22 cellular contexts compared by ENCODE assay signal in the genomic region with DNA sequence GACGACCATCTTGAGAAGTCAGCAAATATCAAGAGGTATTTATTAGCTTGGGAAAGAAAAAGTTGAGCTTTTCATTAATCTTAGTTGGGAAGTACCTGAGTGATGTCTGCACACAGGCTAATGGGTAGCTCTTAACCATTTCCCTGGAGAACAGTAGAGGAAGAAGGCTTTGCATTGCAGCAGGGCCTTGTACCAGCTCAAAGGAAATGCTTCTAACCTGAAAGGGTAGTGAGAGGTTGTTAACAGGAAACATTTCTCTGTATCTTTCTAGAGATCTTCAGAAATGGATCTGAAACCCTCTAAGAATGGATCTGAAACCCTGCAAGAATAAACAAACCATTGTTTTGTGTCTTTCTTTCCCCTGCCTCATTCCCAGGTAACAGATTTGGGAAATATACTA.
"Had no signal": no experiment of that assay in that cellular context is flagged by ENCODE, and none has a peak within 500 bp of the region (broad histone marks: within the 10 kb centered on the region; RNA-seq: fewer than 3 reads in every experiment).

No MANE protein-coding gene starts in this region.

- H3K27ac Mint-ChIP-seq: activated B cell treated with CpG ODN at 0.5 μM for 24 hours; activated CD4-positive, alpha-beta memory T cell treated with anti-CD3 and anti-CD28 coated beads for 36 hours; activated naive CD8-positive, alpha-beta T cell; naive B cell; stimulated activated effector memory CD8-positive, alpha-beta T cell treated with anti-CD3 and anti-CD28 coated beads, Interleukin-12 subunit alpha, Interleukin-12 subunit beta, amount 100 ng/mL, for 72 hours; type B pancreatic cell had no signal

- H3K4me1 ChIP-seq: psoas muscle, sigmoid colon, testis had no signal

- ATAC-seq: esophagus mucosa; heart right ventricle; mucosa of descending colon; psoas muscle; stimulated activated effector memory CD8-positive, alpha-beta T cell treated with anti-CD3 and anti-CD28 coated beads, Interleukin-12 subunit alpha, Interleukin-12 subunit beta, amount 100 ng/mL, for 72 hours had no signal

- H3K4me3 Mint-ChIP-seq: activated B cell treated with CpG ODN at 0.5 μM for 24 hours; activated CD4-positive, alpha-beta memory T cell treated with anti-CD3 and anti-CD28 coated beads for 36 hours; activated naive CD8-positive, alpha-beta T cell; naive B cell; neural crest cell; stimulated activated effector memory CD8-positive, alpha-beta T cell treated with anti-CD3 and anti-CD28 coated beads, Interleukin-12 subunit alpha, Interleukin-12 subunit beta, amount 100 ng/mL, for 72 hours; type B pancreatic cell had no signal

- DNase-seq: activated B cell treated with CpG ODN at 0.5 μM for 24 hours; activated CD4-positive, alpha-beta memory T cell treated with anti-CD3 and anti-CD28 coated beads for 36 hours; activated CD4-positive, alpha-beta T cell treated with anti-CD3 and anti-CD28 coated beads for 4 hours; activated T-cell treated with anti-CD3 and anti-CD28 coated beads for 4 hours; cerebellar nuclear complex; cortex of kidney; effector CD4-positive, alpha-beta T cell; heart right ventricle; kidney glomerular epithelial cell; left ventricle myocardium inferior; mucosa of descending colon; naive B cell; psoas muscle; sigmoid colon; stimulated activated CD4-positive, alpha-beta T cell treated with anti-CD3 and anti-CD28 coated beads, Interleukin-4, amount 100 ng/mL, for 24 hours; stomach; testis had no signal

- H3K36me3 Mint-ChIP-seq: activated CD4-positive, alpha-beta memory T cell treated with anti-CD3 and anti-CD28 coated beads for 36 hours; activated naive CD8-positive, alpha-beta T cell; naive B cell; stimulated activated effector memory CD8-positive, alpha-beta T cell treated with anti-CD3 and anti-CD28 coated beads, Interleukin-12 subunit alpha, Interleukin-12 subunit beta, amount 100 ng/mL, for 72 hours; type B pancreatic cell had no signal

- H3K27ac ChIP-seq: left ventricle myocardium inferior, psoas muscle, sigmoid colon, stomach, testis had no signal

- H3K36me3 ChIP-seq: heart right ventricle, left ventricle myocardium inferior, sigmoid colon, stomach had no signal

- H3K9me3 ChIP-seq: left ventricle myocardium inferior, mucosa of descending colon, psoas muscle, stomach, testis had no signal

- H3K9me3 Mint-ChIP-seq: activated B cell treated with CpG ODN at 0.5 μM for 24 hours; activated CD4-positive, alpha-beta memory T cell treated with anti-CD3 and anti-CD28 coated beads for 36 hours; stimulated activated effector memory CD8-positive, alpha-beta T cell treated with anti-CD3 and anti-CD28 coated beads, Interleukin-12 subunit alpha, Interleukin-12 subunit beta, amount 100 ng/mL, for 72 hours had no signal

- H3K27me3 Mint-ChIP-seq: activated B cell treated with CpG ODN at 0.5 μM for 24 hours; activated CD4-positive, alpha-beta memory T cell treated with anti-CD3 and anti-CD28 coated beads for 36 hours; activated naive CD8-positive, alpha-beta T cell; naive B cell; type B pancreatic cell had no signal

- H3K4me1 Mint-ChIP-seq: activated B cell treated with CpG ODN at 0.5 μM for 24 hours; naive B cell; stimulated activated effector memory CD8-positive, alpha-beta T cell treated with anti-CD3 and anti-CD28 coated beads, Interleukin-12 subunit alpha, Interleukin-12 subunit beta, amount 100 ng/mL, for 72 hours had no signal

- H3K4me3 ChIP-seq: heart right ventricle, left ventricle myocardium inferior, mucosa of descending colon, psoas muscle, sigmoid colon, stomach, testis had no signal
